In the genomic region with DNA sequence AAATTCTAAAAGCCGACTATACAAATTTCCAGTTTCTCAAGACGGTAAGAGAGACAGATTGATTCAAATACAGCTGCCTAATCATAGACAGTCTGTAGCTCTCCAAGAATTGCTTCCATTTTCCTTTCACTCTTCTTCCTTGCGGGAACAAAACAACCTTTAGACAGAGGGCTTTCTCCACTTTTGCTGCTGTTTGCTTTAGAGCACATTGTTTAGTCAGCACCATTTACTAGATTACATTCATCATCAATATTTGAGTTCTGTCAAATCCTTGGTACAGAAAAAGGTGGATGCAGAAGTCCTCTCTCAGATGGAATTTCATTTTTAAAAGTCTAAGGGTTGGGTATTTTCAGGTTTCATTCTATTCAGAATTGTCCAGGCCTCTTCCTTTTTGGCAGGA, we compare ENCODE assay signal across 21 cellular contexts.
"Had no signal": no experiment of that assay in that cellular context is flagged by ENCODE, and none has a peak within 500 bp of the region (broad histone marks: within the 10 kb centered on the region; RNA-seq: fewer than 3 reads in every experiment).

No MANE protein-coding gene starts in this region.

- ATAC-seq: natural killer cell treated with Interleukin-12 subunit alpha and Interleukin-12 subunit beta and Interleukin-15 and Interleukin-18, amount 100 ng/mL, for 72 hours; stimulated activated naive CD8-positive, alpha-beta T cell treated with anti-CD3 and anti-CD28 coated beads, Interleukin-15, amount 100 ng/mL, for 72 hours had no signal

- H3K27me3 ChIP-seq: breast epithelium, neutrophil, suprapubic skin, tibial nerve, uterus had no signal

- H3K4me1 ChIP-seq: breast epithelium, parathyroid adenoma, suprapubic skin, tibial nerve, uterus had no signal

- H3K36me3 Mint-ChIP-seq: activated CD4-positive, alpha-beta memory T cell treated with anti-CD3 and anti-CD28 coated beads for 36 hours; activated naive CD8-positive, alpha-beta T cell treated with anti-CD3 and anti-CD28 coated beads for 36 hours; natural killer cell treated with Interleukin-12 subunit alpha and Interleukin-12 subunit beta and Interleukin-15 and Interleukin-18, amount 100 ng/mL, for 72 hours had no signal

- H3K4me3 ChIP-seq: breast epithelium, coronary artery, suprapubic skin, tibial nerve, uterus had no signal

- H3K9me3 ChIP-seq: breast epithelium, neutrophil, suprapubic skin, tibial nerve, uterus had no signal

- DNase-seq: activated CD4-positive, alpha-beta memory T cell treated with anti-CD3 and anti-CD28 coated beads for 36 hours; activated CD4-positive, alpha-beta T cell treated with anti-CD3 and anti-CD28 coated beads for 4 hours; activated CD4-positive, CD25-positive, alpha-beta regulatory T cell; activated naive CD4-positive, alpha-beta T cell treated with Interleukin-2 at 50 U/mL for 16 hours; activated naive CD8-positive, alpha-beta T cell treated with anti-CD3 and anti-CD28 coated beads for 36 hours; activated T-cell treated with anti-CD3 and anti-CD28 coated beads, Interleukin-2, amount 50 U/mL, for 48 hours; cerebellar nuclear complex; endodermal cell; kidney glomerular epithelial cell; midbrain; stimulated activated CD4-positive, alpha-beta T cell treated with anti-CD3 and anti-CD28 coated beads, Interleukin-4, amount 100 ng/mL, for 4 hours; stimulated activated naive CD8-positive, alpha-beta T cell treated with anti-CD3 and anti-CD28 coated beads, Interleukin-15, amount 100 ng/mL, for 72 hours; uterus had no signal

- H3K27me3 Mint-ChIP-seq: activated CD4-positive, alpha-beta memory T cell treated with anti-CD3 and anti-CD28 coated beads for 36 hours; activated naive CD8-positive, alpha-beta T cell treated with anti-CD3 and anti-CD28 coated beads for 36 hours; natural killer cell treated with Interleukin-12 subunit alpha and Interleukin-12 subunit beta and Interleukin-15 and Interleukin-18, amount 100 ng/mL, for 72 hours; stimulated activated naive CD8-positive, alpha-beta T cell treated with anti-CD3 and anti-CD28 coated beads, Interleukin-15, amount 100 ng/mL, for 72 hours had no signal

- H3K9me3 Mint-ChIP-seq: activated CD4-positive, alpha-beta memory T cell treated with anti-CD3 and anti-CD28 coated beads for 36 hours; activated naive CD8-positive, alpha-beta T cell treated with anti-CD3 and anti-CD28 coated beads for 36 hours; endodermal cell; T-helper 1 cell treated with Interleukin-12 subunit alpha and Interleukin-12 subunit beta and Interleukin-4 antibody, amounts not matched to agents 30 μg/mL and 1 μg/mL, for 36 hours had no signal

- H3K36me3 ChIP-seq: breast epithelium, neutrophil, suprapubic skin, tibial nerve, uterus had no signal

- H3K27ac ChIP-seq: breast epithelium, coronary artery, neutrophil, parathyroid adenoma, suprapubic skin, tibial nerve, uterus had no signal

- H3K4me1 Mint-ChIP-seq: activated naive CD8-positive, alpha-beta T cell treated with anti-CD3 and anti-CD28 coated beads for 36 hours; stimulated activated naive CD8-positive, alpha-beta T cell treated with anti-CD3 and anti-CD28 coated beads, Interleukin-15, amount 100 ng/mL, for 72 hours had no signal

- H3K27ac Mint-ChIP-seq: activated CD4-positive, alpha-beta memory T cell treated with anti-CD3 and anti-CD28 coated beads for 36 hours; activated naive CD8-positive, alpha-beta T cell treated with anti-CD3 and anti-CD28 coated beads for 36 hours; endodermal cell; natural killer cell treated with Interleukin-12 subunit alpha and Interleukin-12 subunit beta and Interleukin-15 and Interleukin-18, amount 100 ng/mL, for 72 hours; stimulated activated naive CD8-positive, alpha-beta T cell treated with anti-CD3 and anti-CD28 coated beads, Interleukin-15, amount 100 ng/mL, for 72 hours; T-helper 1 cell treated with Interleukin-12 subunit alpha and Interleukin-12 subunit beta and Interleukin-4 antibody, amounts not matched to agents 30 μg/mL and 1 μg/mL, for 36 hours had no signal

- H3K4me3 Mint-ChIP-seq: activated CD4-positive, alpha-beta memory T cell treated with anti-CD3 and anti-CD28 coated beads for 36 hours; activated naive CD8-positive, alpha-beta T cell treated with anti-CD3 and anti-CD28 coated beads for 36 hours; endodermal cell; natural killer cell treated with Interleukin-12 subunit alpha and Interleukin-12 subunit beta and Interleukin-15 and Interleukin-18, amount 100 ng/mL, for 72 hours; stimulated activated naive CD8-positive, alpha-beta T cell treated with anti-CD3 and anti-CD28 coated beads, Interleukin-15, amount 100 ng/mL, for 72 hours; T-helper 1 cell treated with Interleukin-12 subunit alpha and Interleukin-12 subunit beta and Interleukin-4 antibody, amounts not matched to agents 30 μg/mL and 1 μg/mL, for 36 hours had no signal

- H3K9ac ChIP-seq: parathyroid adenoma had no signal
